Comparison of ENCODE assay signal across 11 cellular contexts in genomic region chr16:49462989-49463371, GRCh38.
A peak's percentile ranks its signal among the peaks of the same experiment; 100 is the strongest.
DNase-seq lines count a peak whose midpoint lies in the region; ATAC-seq, FAIRE-seq and TF ChIP-seq lines count a peak whose summit lies in the region.
"Had no signal": no experiment of that assay in that cellular context is flagged by ENCODE, and none has a peak within 500 bp of the region (broad histone marks: within the 10 kb centered on the region; RNA-seq: fewer than 3 reads in every experiment).

No MANE protein-coding gene starts in this region.

- H3K4me3 Mint-ChIP-seq in T-cell, result peak overlapping the region in 1 of 3 donors; percentile 63
- H3K4me3 Mint-ChIP-seq in naive B cell, result peak overlapping the region in 2 of 8 donors; percentile 20 to 44

- no peak for FAIRE-seq in H54 (lab: Jason Lieb, UNC)
- FAIRE-seq: endothelial cell of umbilical vein, G401.6 had no signal

- H3K27ac Mint-ChIP-seq in T-cell (peak overlapping the region; percentile 91 to 92), naive B cell (peak overlapping the region in 4 of 6 donors; percentile 58 to 91 (median 73))

- ATAC-seq in GM18511 (IDR thresholded peaks at IDR 0.05; ENCODE audit: unreplicated experiment) (peak; percentile 39), HG03066 (IDR thresholded peaks at IDR 0.05; ENCODE audit: low read depth, unreplicated experiment) (peak; percentile 33), T-cell (replicated peaks in 1 of 4) (peak in 3 of 4 experiments; percentile 2 to 10 (median 2)), naive B cell (ENCODE audit: low read depth in 2 of 2) (no peak), gastroesophageal sphincter (no peak)

- peaks cover 48 to 72% (median 50%) of the 10 kb centered on the region in 3 donors for H3K4me1 Mint-ChIP-seq in T-cell
- H3K4me1 Mint-ChIP-seq in naive B cell, result peaks cover 13 to 27% (median 19%) of the 10 kb centered on the region in 3 donors

- H3K4me3 ChIP-seq in gastroesophageal sphincter, result no peak overlapping the region

- H3K36me3 ChIP-seq in gastroesophageal sphincter, result no peaks in the 10 kb centered on the region

- no peak for TF ChIP-seq POLR2A in gastroesophageal sphincter (IDR thresholded peaks at IDR 0.05)
- TF ChIP-seq POLR2A in H54 (IDR thresholded peaks at IDR 0.05; ENCODE audit: low read depth, low read length), result no peak

- H3K4me1 ChIP-seq in gastroesophageal sphincter, result no peaks in the 10 kb centered on the region
- H3K4me1 ChIP-seq: parathyroid adenoma had no signal

- TF ChIP-seq CTCF in gastroesophageal sphincter (IDR thresholded peaks at IDR 0.05), result no peak

- POLR2A ChIA-PET in T-cell (lab: Charles Lee), result no interaction called here

- no peaks in the 10 kb centered on the region for H3K36me3 Mint-ChIP-seq in T-cell
- H3K36me3 Mint-ChIP-seq in naive B cell, result no peaks in the 10 kb centered on the region

- TF ChIP-seq EP300 in gastroesophageal sphincter (IDR thresholded peaks at IDR 0.05), result no peak

- H3K27ac ChIP-seq in gastroesophageal sphincter, result no peak overlapping the region
- H3K27ac ChIP-seq: parathyroid adenoma had no signal

- DNase-seq in T-cell (peak in 1 of 34 experiments; percentile 21), naive B cell (no peak), cerebellum (ENCODE audit: low spot score) (no peak), NCI-H2227 (lab: John Stamatoyannopoulos, UW; ENCODE audit: unreplicated experiment) (no peak), H54 (ENCODE audit: insufficient read length, low spot score) (no peak)

- H3K9me3 ChIP-seq in gastroesophageal sphincter, result no peaks in the 10 kb centered on the region

- H3K9me3 Mint-ChIP-seq in T-cell (no peaks in the 10 kb centered on the region), naive B cell (peaks cover 0 to 2% (median 0%) of the 10 kb centered on the region in 7 donors)

- H3K27me3 Mint-ChIP-seq in T-cell, result no peaks in the 10 kb centered on the region
- H3K27me3 Mint-ChIP-seq in naive B cell, result peaks cover 8 to 10% (median 9%) of the 10 kb centered on the region in 3 donors

- H3K27me3 ChIP-seq in gastroesophageal sphincter, result peaks cover 38% of the 10 kb centered on the region

- CTCF ChIA-PET in T-cell (lab: Charles Lee), result interaction anchor here in 1 of 2 donors (1.0 kb wide), 1 partner anchor 20 kb away, joined by 3 read pairs; no protein-coding TSS in a partner anchor

- 89 to 100% methylated on average over 3 to 5 of the region's 6 CpGs for WGBS in gastroesophageal sphincter (ENCODE audit: low coverage in 1 of 2), 2 donors

Comparison
In these comparisons a context has a peak if more than half of its experiments do, and no peak if none do; other contexts are left out.
1. ATAC-seq: peak in GM18511 (single experiment), HG03066 (single experiment) and T-cell (3 of 4); none in naive B cell (0 of 2) and gastroesophageal sphincter (single experiment).